18 cellular contexts compared by ENCODE assay signal in genomic region chr11:126082251-126083109, GRCh38. TPM values are rescaled to one million over a fixed set of nuclear protein-coding genes. Genes with fewer than 3 reads are reported as not detected.
A peak's percentile ranks its signal among the peaks of the same experiment; 100 is the strongest.
DNase-seq lines count a peak whose midpoint lies in the region; TF ChIP-seq lines count a peak whose summit lies in the region.
"Had no signal": no experiment of that assay in that cellular context is flagged by ENCODE, and none has a peak within 500 bp of the region (broad histone marks: within the 10 kb centered on the region; RNA-seq: fewer than 3 reads in every experiment).

No MANE protein-coding gene starts in this region.

- H3K27ac Mint-ChIP-seq in activated T-cell treated with anti-CD3 and anti-CD28 coated beads, Interleukin-2, amount 50 U/mL, for 24 hours: peak overlapping the region; percentile 6

- TF ChIP-seq CTCF in hepatocyte (IDR thresholded peaks at IDR 0.05; ENCODE audit: poor library complexity): no peak
- no peak for TF ChIP-seq CTCF in esophagus squamous epithelium (IDR thresholded peaks at IDR 0.05)

- no peak overlapping the region for H2AFZ ChIP-seq in hepatocyte

- H3K9me3 Mint-ChIP-seq in activated T-cell treated with anti-CD3 and anti-CD28 coated beads, Interleukin-2, amount 50 U/mL, for 24 hours: no peaks in the 10 kb centered on the region

- DNase-seq in activated T-cell treated with anti-CD3 and anti-CD28 coated beads, Interleukin-2, amount 50 U/mL, for 24 hours: no peak
- no peak for DNase-seq in activated T-cell treated with anti-CD3 and anti-CD28 coated beads, Interleukin-2, amount 50 U/mL, for 48 hours
- DNase-seq in amygdala (lab: John Stamatoyannopoulos, UW) (peak in 46 of 56 donors; percentile 16 to 90 (median 66)), medulla oblongata (ENCODE audit: extremely low spot score) (peak; percentile 72), hepatocyte (ENCODE audit: low spot score) (no peak), GM19238 (ENCODE audit: insufficient read length, low spot score) (no peak), esophagus squamous epithelium (lab: John Stamatoyannopoulos, UW) (no peak)
- DNase-seq in effector CD4-positive, alpha-beta T cell: no peak
- DNase-seq: activated CD8-positive, alpha-beta memory T cell treated with anti-CD3 and anti-CD28 coated beads for 24 hours; AML-193; GDM1; mesenchymal stem cell; NCI-H774; psoas muscle; stimulated activated CD4-positive, alpha-beta T cell treated with anti-CD3 and anti-CD28 coated beads, Interleukin-1b, Interleukin-23, amount 100 ng/mL, for 48 hours; T-helper 9 cell had no signal

- H3K4me2 ChIP-seq in hepatocyte: no peak overlapping the region

- no peak overlapping the region for H3K4me3 ChIP-seq in hepatocyte
- no peak overlapping the region for H3K4me3 ChIP-seq in esophagus squamous epithelium
- H3K4me3 ChIP-seq: psoas muscle, vagina had no signal

- no peaks in the 10 kb centered on the region for H3K9me2 ChIP-seq in hepatocyte (replicated peaks; ENCODE audit: insufficient read depth)

- peaks cover 27% of the 10 kb centered on the region for H3K4me1 Mint-ChIP-seq in activated T-cell treated with anti-CD3 and anti-CD28 coated beads, Interleukin-2, amount 50 U/mL, for 24 hours (ENCODE audit: low read depth)

- no peak overlapping the region for H3K4me3 Mint-ChIP-seq in activated T-cell treated with anti-CD3 and anti-CD28 coated beads, Interleukin-2, amount 50 U/mL, for 24 hours

- H3K36me3 ChIP-seq in hepatocyte (replicated peaks; ENCODE audit: insufficient read depth, low read depth) (no peaks in the 10 kb centered on the region), esophagus squamous epithelium (no peaks in the 10 kb centered on the region)
- H3K36me3 ChIP-seq: vagina had no signal

- H3K79me2 ChIP-seq in hepatocyte: no peaks in the 10 kb centered on the region

- H3K9me3 ChIP-seq in hepatocyte (ENCODE audit: low read depth) (no peaks in the 10 kb centered on the region), esophagus squamous epithelium (no peaks in the 10 kb centered on the region)
- H3K9me3 ChIP-seq: psoas muscle, vagina had no signal

- H3K27me3 Mint-ChIP-seq in activated T-cell treated with anti-CD3 and anti-CD28 coated beads, Interleukin-2, amount 50 U/mL, for 24 hours: no peaks in the 10 kb centered on the region

- H3K27me3 ChIP-seq in hepatocyte (no peaks in the 10 kb centered on the region), esophagus squamous epithelium (peaks cover 0 to 14% (median 0%) of the 10 kb centered on the region in 4 donors)
- H3K27me3 ChIP-seq: vagina had no signal

- H4K20me1 ChIP-seq in hepatocyte (ENCODE audit: insufficient read depth, poor library complexity, severe bottlenecking): no peaks in the 10 kb centered on the region

- WGBS in hepatocyte (ENCODE audit: low lambda C conversion rate, missing lambda C conversion rate): 83% methylated on average over 17 of the region's 17 CpGs
- WGBS in esophagus squamous epithelium, 2 donors: 79 to 86% methylated on average over 7 to 12 of the region's 17 CpGs

- intact Hi-C loops in esophagus squamous epithelium (cut with DNase I): no loop called here

- no peaks in the 10 kb centered on the region for H3K36me3 Mint-ChIP-seq in activated T-cell treated with anti-CD3 and anti-CD28 coated beads, Interleukin-2, amount 50 U/mL, for 24 hours (ENCODE audit: low read depth)

- H3K27ac ChIP-seq in hepatocyte (no peak overlapping the region), esophagus squamous epithelium (peak overlapping the region in 1 of 4 donors; percentile 63)
- H3K27ac ChIP-seq: epithelial cell of prostate, psoas muscle, vagina had no signal

- H3K4me1 ChIP-seq in hepatocyte (ENCODE audit: insufficient read depth): peaks cover 30% of the 10 kb centered on the region
- H3K4me1 ChIP-seq in esophagus squamous epithelium: peaks cover 0 to 17% (median 11%) of the 10 kb centered on the region in 3 donors

- no peak for TF ChIP-seq POLR2A in esophagus squamous epithelium (IDR thresholded peaks at IDR 0.05)

RNA-seq across cellular contexts. Expression of gene CDON, which starts 19.8 kb away (rescaled TPM):
- 38.0 and 41.9 TPM in 2 replicates for total RNA-seq in hepatocyte
- polyA plus RNA-seq in hepatocyte: 17.5 and 25.0 TPM in 2 replicates
- 1 to 10 TPM; 2.5 to 5.5 (median 3.4) TPM for total RNA-seq in esophagus squamous epithelium

Comparison
In these comparisons a context has a peak if more than half of its experiments do, and no peak if none do; other contexts are left out.
1. DNase-seq: peak in amygdala (46 of 56) and medulla oblongata (single experiment); none in activated T-cell treated with anti-CD3 and anti-CD28 coated beads, Interleukin-2, amount 50 U/mL, for 24 hours (single experiment), activated T-cell treated with anti-CD3 and anti-CD28 coated beads, Interleukin-2, amount 50 U/mL, for 48 hours (0 of 2), effector CD4-positive, alpha-beta T cell (single experiment), hepatocyte (single experiment), GM19238 (single experiment) and esophagus squamous epithelium (single experiment).